34 cellular contexts compared by ENCODE assay signal in genomic region chr11:129307162-129307561, GRCh38.
"Had no signal": no experiment of that assay in that cellular context is flagged by ENCODE, and none has a peak within 500 bp of the region (broad histone marks: within the 10 kb centered on the region; RNA-seq: fewer than 3 reads in every experiment).

No MANE protein-coding gene starts in this region.

- DNase-seq: activated effector memory CD4-positive, alpha-beta T cell treated with anti-CD3 and anti-CD28 coated beads, Interleukin-2, amount 50 U/mL, for 16 hours; activated effector memory CD4-positive, alpha-beta T cell treated with Interleukin-2 at 50 U/mL for 16 hours; activated gamma-delta T cell; activated gamma-delta T cell treated with Interleukin-2 at 50 U/mL for 16 hours; activated naive CD4-positive, alpha-beta T cell; activated naive CD4-positive, alpha-beta T cell treated with anti-CD3 and anti-CD28 coated beads for 36 hours; activated naive CD4-positive, alpha-beta T cell treated with anti-CD3 and anti-CD28 coated beads, Interleukin-2, amount 10 ng/mL, durations not matched to agents 7 days and 5 days; activated naive CD4-positive, alpha-beta T cell treated with anti-CD3 and anti-CD28 coated beads, Interleukin-2, amount 50 U/mL, for 16 hours; activated naive CD4-positive, alpha-beta T cell treated with Interleukin-2 at 50 U/mL for 16 hours; activated naive CD8-positive, alpha-beta T cell treated with anti-CD3 and anti-CD28 coated beads for 36 hours; activated naive CD8-positive, alpha-beta T cell treated with anti-CD3 and anti-CD28 coated beads, Interleukin-2, amount 10 ng/mL, durations not matched to agents 7 days and 5 days; activated naive CD8-positive, alpha-beta T cell treated with anti-CD3 and anti-CD28 coated beads, Interleukin-2, amount 50 U/mL, for 24 hours; activated T-cell treated with anti-CD3 and anti-CD28 coated beads, Interleukin-2, amount 50 U/mL, for 1 hour; activated T-cell treated with anti-CD3 and anti-CD28 coated beads, Interleukin-2, amount 50 U/mL, for 24 hours; activated T-cell treated with anti-CD3 and anti-CD28 coated beads, Interleukin-2, amount 50 U/mL, for 4 hours; activated T-cell treated with anti-CD3 and anti-CD28 coated beads, Interleukin-2, amount 50 U/mL, for 48 hours; activated T-cell treated with anti-CD3 and anti-CD28 coated beads, Interleukin-2, amount 50 U/mL, for 72 hours; adrenal gland; amniotic stem cell; amygdala; anterior cingulate cortex; aorta; body of pancreas; brain microvascular endothelial cell; caudate nucleus; central memory CD4-positive, alpha-beta T cell; cerebellar nuclear complex had no signal

- FAIRE-seq: astrocyte, bronchial epithelial cell had no signal

- H3K27me3 ChIP-seq: ascending aorta, body of pancreas, brain microvascular endothelial cell, breast epithelium, cardiac muscle cell had no signal

- H3K4me1 ChIP-seq: adrenal gland, ascending aorta, body of pancreas, breast epithelium had no signal

- H3K9me3 ChIP-seq: adrenal gland, ascending aorta, body of pancreas, breast epithelium had no signal

- H3K4me3 ChIP-seq: adrenal gland, ascending aorta, body of pancreas, breast epithelium, cardiac muscle cell had no signal

- H3K36me3 ChIP-seq: adrenal gland, ascending aorta, brain microvascular endothelial cell, breast epithelium, cardiac muscle cell had no signal

- H3K27ac ChIP-seq: adrenal gland, ascending aorta, body of pancreas, brain microvascular endothelial cell, breast epithelium, cardiac muscle cell had no signal

- ATAC-seq: activated naive CD4-positive, alpha-beta T cell treated with anti-CD3 and anti-CD28 coated beads, Interleukin-2, amount 50 U/mL, for 72 hours; activated naive CD8-positive, alpha-beta T cell treated with anti-CD3 and anti-CD28 coated beads, Interleukin-2, amount 50 U/mL, for 24 hours; activated T-cell treated with anti-CD3 and anti-CD28 coated beads, Interleukin-2, amount 50 U/mL, for 4 hours; activated T-cell treated with anti-CD3 and anti-CD28 coated beads, Interleukin-2, amount 50 U/mL, for 72 hours; activated T-helper 17 cell treated with anti-CD3 and anti-CD28 coated beads, Interleukin-2, amount 50 U/mL, for 72 hours; body of pancreas had no signal
